24 cellular contexts compared by ENCODE assay signal in genomic region chr6:5091210-5091609, GRCh38. TPM values are rescaled to one million over a fixed set of nuclear protein-coding genes. Genes with fewer than 3 reads are reported as not detected.
"Had no signal": no experiment of that assay in that cellular context is flagged by ENCODE, and none has a peak within 500 bp of the region (broad histone marks: within the 10 kb centered on the region; RNA-seq: fewer than 3 reads in every experiment).

No MANE protein-coding gene starts in this region.

- H3K9me3 ChIP-seq: ascending aorta, body of pancreas had no signal

- H3K27ac ChIP-seq: ascending aorta, body of pancreas had no signal

- H3K4me3 ChIP-seq: ascending aorta, body of pancreas had no signal

- ATAC-seq: activated naive CD8-positive, alpha-beta T cell treated with anti-CD3 and anti-CD28 coated beads, Interleukin-2, amount 50 U/mL, for 24 hours; activated T-cell treated with anti-CD3 and anti-CD28 coated beads, Interleukin-2, amount 50 U/mL, for 4 hours; body of pancreas; PC-3 had no signal

- DNase-seq: activated CD4-positive, alpha-beta T cell treated with anti-CD3 and anti-CD28 coated beads, Interleukin-2, amount 10 ng/mL, durations not matched to agents 7 days and 5 days; activated CD4-positive, CD25-positive, alpha-beta regulatory T cell; activated CD8-positive, alpha-beta memory T cell treated with anti-CD3 and anti-CD28 coated beads for 24 hours; activated effector memory CD4-positive, alpha-beta T cell treated with anti-CD3 and anti-CD28 coated beads, Interleukin-2, amount 50 U/mL, for 16 hours; activated naive CD4-positive, alpha-beta T cell treated with Interleukin-2 at 50 U/mL for 16 hours; activated naive CD8-positive, alpha-beta T cell treated with anti-CD3 and anti-CD28 coated beads, Interleukin-2, amount 50 U/mL, for 24 hours; activated T-cell treated with anti-CD3 and anti-CD28 coated beads, Interleukin-2, amount 50 U/mL, for 4 hours; amniotic stem cell; body of pancreas; central memory CD4-positive, alpha-beta T cell; NCI-H1105 treated with DMSO at 0.1 percent for 48 hours; NCI-H146; NCI-H187 treated with DMSO at 0.1 percent for 48 hours; NCI-H2081 treated with DMSO at 0.1 percent for 48 hours; NCI-H446; NCI-H524; PC-3; SHP77 treated with DMSO at 0.1 percent for 48 hours; T-helper 2 cell; T1000 had no signal

- FAIRE-seq: bronchial epithelial cell, TTC549 had no signal

- H3K36me3 ChIP-seq: ascending aorta had no signal

- H3K27me3 ChIP-seq: ascending aorta, body of pancreas had no signal

RNA-seq across cellular contexts. Expression of gene PPP1R3G, which starts 6.1 kb away (rescaled TPM):
- total RNA-seq: activated CD4-positive, alpha-beta memory T cell treated with anti-CD3 and anti-CD28 coated beads for 36 hours; activated T-cell treated with anti-CD3 and anti-CD28 coated beads, Interleukin-2, amount 50 U/mL, for 4 hours had no signal
